Comparison of ENCODE assay signal across 19 cellular contexts in genomic region chr5:178227138-178227659, GRCh38. TPM values are rescaled to one million over a fixed set of nuclear protein-coding genes. Genes with fewer than 3 reads are reported as not detected.
A peak's percentile ranks its signal among the peaks of the same experiment; 100 is the strongest.
DNase-seq lines count a peak whose midpoint lies in the region; TF ChIP-seq lines count a peak whose summit lies in the region.
"Had no signal": no experiment of that assay in that cellular context is flagged by ENCODE, and none has a peak within 500 bp of the region (broad histone marks: within the 10 kb centered on the region; RNA-seq: fewer than 3 reads in every experiment).

No MANE protein-coding gene starts in this region.

- peaks cover 34% of the 10 kb centered on the region for H3K79me2 ChIP-seq in Karpas-422 (ENCODE audit: low read length)

- no peak for TF ChIP-seq POLR2A in suprapubic skin (IDR thresholded peaks at IDR 0.05)

- peaks cover 43% of the 10 kb centered on the region for H3K4me1 Mint-ChIP-seq in activated CD4-positive, alpha-beta T cell treated with anti-CD3 and anti-CD28 coated beads, Interleukin-2, amount 10 ng/mL, durations not matched to agents 24 days and 14 days
- H3K4me1 Mint-ChIP-seq in IgD-negative memory B cell: peaks cover 25 to 35% (median 34%) of the 10 kb centered on the region in 3 donors

- H3K36me3 ChIP-seq in Karpas-422 (ENCODE audit: insufficient read depth, low read length) (peaks cover 41% of the 10 kb centered on the region), suprapubic skin (peaks cover 65% of the 10 kb centered on the region)
- H3K36me3 ChIP-seq: uterus had no signal

- H3K9me3 ChIP-seq in Karpas-422 (ENCODE audit: low read length) (no peaks in the 10 kb centered on the region), suprapubic skin (no peaks in the 10 kb centered on the region)
- H3K9me3 ChIP-seq: A549, uterus had no signal

- H3K4me2 ChIP-seq in Karpas-422 (ENCODE audit: low read depth, low read length, poor library complexity, severe bottlenecking): no peak overlapping the region
- H3K4me2 ChIP-seq: A549 had no signal

- DNase-seq in activated CD4-positive, alpha-beta T cell treated with anti-CD3 and anti-CD28 coated beads, Interleukin-2, amount 10 ng/mL, durations not matched to agents 24 days and 14 days: no peak
- no peak for DNase-seq in activated CD4-positive, alpha-beta T cell treated with anti-CD3 and anti-CD28 coated beads for 4 hours
- DNase-seq in dermis blood vessel endothelial cell (peak; percentile 37), non-pigmented ciliary epithelial cell (ENCODE audit: low read depth) (peak; percentile 67), NCI-H1930 (lab: John Stamatoyannopoulos, UW) (no peak), Karpas-422 (no peak), suprapubic skin (ENCODE audit: low spot score in 2 of 2) (no peak)
- DNase-seq: activated CD4-positive, alpha-beta T cell treated with anti-CD3 and anti-CD28 coated beads for 48 hours; activated gamma-delta T cell treated with Interleukin-2 at 50 U/mL for 16 hours; GDM1; glutamatergic neuron; NCI-H2107; NCI-H82; stimulated activated CD4-positive, alpha-beta T cell treated with anti-CD3 and anti-CD28 coated beads, Interleukin-4, amount 100 ng/mL, for 1 hour; uterus had no signal

- H3K27ac ChIP-seq in Karpas-422 (ENCODE audit: low read length): no peak overlapping the region
- H3K27ac ChIP-seq in suprapubic skin: no peak overlapping the region
- H3K27ac ChIP-seq: A549, uterus had no signal

- H3K27me3 ChIP-seq in Karpas-422 (ENCODE audit: low read length): no peaks in the 10 kb centered on the region
- no peaks in the 10 kb centered on the region for H3K27me3 ChIP-seq in suprapubic skin
- H3K27me3 ChIP-seq: uterus had no signal

- no peaks in the 10 kb centered on the region for H3K27me3 Mint-ChIP-seq in activated CD4-positive, alpha-beta T cell treated with anti-CD3 and anti-CD28 coated beads, Interleukin-2, amount 10 ng/mL, durations not matched to agents 24 days and 14 days
- no peaks in the 10 kb centered on the region for H3K27me3 Mint-ChIP-seq in IgD-negative memory B cell

- H3K4me3 ChIP-seq in Karpas-422 (ENCODE audit: low read length) (no peak overlapping the region), suprapubic skin (no peak overlapping the region)
- H3K4me3 ChIP-seq: A549, uterus had no signal

- TF ChIP-seq CTCF in suprapubic skin (IDR thresholded peaks at IDR 0.05): no peak

- TF ChIP-seq EP300 in suprapubic skin (IDR thresholded peaks at IDR 0.05): no peak

- peaks cover 20% of the 10 kb centered on the region for H4K20me1 ChIP-seq in Karpas-422 (ENCODE audit: insufficient read depth, low read depth, low read length)

- WGBS in suprapubic skin: 84% methylated on average over 4 of the region's 4 CpGs

- H3K9me2 ChIP-seq in Karpas-422 (replicated peaks; ENCODE audit: insufficient read depth, low read length): no peaks in the 10 kb centered on the region

- no peaks in the 10 kb centered on the region for H3K9me3 Mint-ChIP-seq in activated CD4-positive, alpha-beta T cell treated with anti-CD3 and anti-CD28 coated beads, Interleukin-2, amount 10 ng/mL, durations not matched to agents 24 days and 14 days
- H3K9me3 Mint-ChIP-seq in IgD-negative memory B cell: no peaks in the 10 kb centered on the region

- peaks cover 71% of the 10 kb centered on the region for H3K36me3 Mint-ChIP-seq in activated CD4-positive, alpha-beta T cell treated with anti-CD3 and anti-CD28 coated beads, Interleukin-2, amount 10 ng/mL, durations not matched to agents 24 days and 14 days (ENCODE audit: low read depth)
- H3K36me3 Mint-ChIP-seq in IgD-negative memory B cell: peaks cover 15% of the 10 kb centered on the region

- peak overlapping the region; percentile 26 for H3K27ac Mint-ChIP-seq in activated CD4-positive, alpha-beta T cell treated with anti-CD3 and anti-CD28 coated beads, Interleukin-2, amount 10 ng/mL, durations not matched to agents 24 days and 14 days
- H3K27ac Mint-ChIP-seq in IgD-negative memory B cell: peak overlapping the region in 2 of 3 donors; percentile 24 to 81

- H3K4me3 Mint-ChIP-seq in activated CD4-positive, alpha-beta T cell treated with anti-CD3 and anti-CD28 coated beads, Interleukin-2, amount 10 ng/mL, durations not matched to agents 24 days and 14 days: no peak overlapping the region
- H3K4me3 Mint-ChIP-seq in IgD-negative memory B cell: peak overlapping the region in 3 of 4 donors; percentile 5 to 28 (median 7)

- H2AFZ ChIP-seq in Karpas-422 (ENCODE audit: low read length): no peak overlapping the region

- intact Hi-C loops in activated CD4-positive, alpha-beta T cell treated with anti-CD3 and anti-CD28 coated beads, Interleukin-2, amount 10 ng/mL, durations not matched to agents 24 days and 14 days (cut with micrococcal nuclease): no loop called here

- peaks cover 19% of the 10 kb centered on the region for H3K4me1 ChIP-seq in Karpas-422 (ENCODE audit: low read length)
- H3K4me1 ChIP-seq in suprapubic skin: peaks cover 31% of the 10 kb centered on the region

- H3K9ac ChIP-seq in Karpas-422 (ENCODE audit: low read length): no peak overlapping the region

RNA-seq across cellular contexts. Expression of gene PHYKPL, which starts 5.4 kb away (rescaled TPM):
- 77.8 and 85.9 TPM in 2 replicates for total RNA-seq in activated CD4-positive, alpha-beta T cell treated with anti-CD3 and anti-CD28 coated beads, Interleukin-2, amount 10 ng/mL, durations not matched to agents 24 days and 14 days
- 58.1 TPM for polyA plus RNA-seq in IgD-negative memory B cell
- total RNA-seq in dermis blood vessel endothelial cell (42.9 and 44.2 TPM in 2 replicates), suprapubic skin (10 to 100 TPM; 27.1 to 50.5 (median 35.7) TPM)
- 116 and 118 TPM in 2 replicates for total RNA-seq in Karpas-422 (2014; rRNA removed; shearing (Covaris generic); ENCODE audit: low replicate concordance)

RNA-seq across cellular contexts. Expression of gene HNRNPAB, which starts 22.9 kb away (rescaled TPM):
- 492 and 507 TPM in 2 replicates for total RNA-seq in activated CD4-positive, alpha-beta T cell treated with anti-CD3 and anti-CD28 coated beads, Interleukin-2, amount 10 ng/mL, durations not matched to agents 24 days and 14 days
- 70.6 TPM for polyA plus RNA-seq in IgD-negative memory B cell
- 55.0 and 64.6 TPM in 2 replicates for total RNA-seq in dermis blood vessel endothelial cell
- 75.7 and 136 TPM in 2 replicates for total RNA-seq in Karpas-422 (2014; rRNA removed; shearing (Covaris generic); ENCODE audit: low replicate concordance)
- total RNA-seq in suprapubic skin: 100 to 1,000 TPM in 1 of 4 donors, 10 to 100 TPM in 3; 57.0 to 113 (median 83.1) TPM

RNA-seq across cellular contexts. Expression of gene GMCL2, which starts 40.0 kb away (rescaled TPM):
- 0.07 TPM in 1 of 2 replicates, not detected in the other for total RNA-seq in activated CD4-positive, alpha-beta T cell treated with anti-CD3 and anti-CD28 coated beads, Interleukin-2, amount 10 ng/mL, durations not matched to agents 24 days and 14 days
- polyA plus RNA-seq in IgD-negative memory B cell: not detected
- total RNA-seq in dermis blood vessel endothelial cell (not detected in 2 replicates), suprapubic skin (under 1 TPM in 1 of 4 donors, not detected in 3; 0.49 TPM)
- not detected in 2 replicates for total RNA-seq in Karpas-422 (2014; rRNA removed; shearing (Covaris generic); ENCODE audit: low replicate concordance)
- total RNA-seq: cardiac septum, M059J, uterus had no signal
- polyA plus RNA-seq: A549 had no signal

Comparison
In these comparisons a context has a peak if more than half of its experiments do, and no peak if none do; other contexts are left out.
1. DNase-seq: peak in dermis blood vessel endothelial cell (single experiment) and non-pigmented ciliary epithelial cell (single experiment); none in activated CD4-positive, alpha-beta T cell treated with anti-CD3 and anti-CD28 coated beads, Interleukin-2, amount 10 ng/mL, durations not matched to agents 24 days and 14 days (single experiment), activated CD4-positive, alpha-beta T cell treated with anti-CD3 and anti-CD28 coated beads for 4 hours (0 of 2), NCI-H1930 (0 of 2), Karpas-422 (single experiment) and suprapubic skin (0 of 2).